Comparison of ENCODE assay signal across 8 cellular contexts in the genomic region with DNA sequence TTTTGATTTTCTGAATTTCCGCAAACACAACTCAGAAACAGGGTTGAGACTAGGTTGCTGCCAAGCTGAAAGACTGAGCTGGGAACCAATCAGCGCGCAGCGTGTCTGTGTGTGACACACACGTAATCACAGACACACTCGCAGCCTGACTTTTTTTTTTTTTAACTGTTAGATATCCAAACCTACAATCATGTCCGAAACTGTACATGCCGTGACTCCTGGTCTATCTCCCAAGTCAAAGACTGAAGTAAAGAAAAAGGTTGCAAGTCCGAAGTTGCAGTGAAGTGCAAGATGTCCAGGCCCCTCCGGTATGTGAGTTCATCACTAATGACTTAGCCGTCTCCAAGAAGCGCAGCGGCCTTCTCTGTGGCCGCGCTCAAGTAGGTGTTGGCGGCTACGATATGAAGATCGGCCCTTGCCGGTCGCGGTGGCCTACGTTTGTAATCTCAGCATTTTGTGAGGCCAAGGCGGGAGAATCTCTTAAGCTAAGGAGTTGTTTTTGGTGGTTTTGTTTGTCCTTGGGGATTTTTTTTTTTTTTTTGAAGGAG.
DNase-seq lines count a peak whose midpoint lies in the region; ATAC-seq and TF ChIP-seq lines count a peak whose summit lies in the region.

No MANE protein-coding gene starts in this region.

- H3K27ac ChIP-seq in HUES6 (ENCODE audit: low read depth, low read length) (peak overlapping the region; percentile 93), SK-N-SH (ENCODE audit: low read depth in 2 of 2, low read length in 1 of 2) (peak overlapping the region; percentile 87 to 94), urinary bladder (ENCODE audit: low read depth) (peak overlapping the region; percentile 58)

- peaks cover 41% of the 10 kb centered on the region for H3K79me2 ChIP-seq in SK-N-SH (ENCODE audit: insufficient read depth)

- H3K4me2 ChIP-seq in SK-N-SH: peak overlapping the region; percentile 91

- H3K9ac ChIP-seq in HUES6 (ENCODE audit: low read length) (peak overlapping the region; percentile 99), SK-N-SH (peak overlapping the region; percentile 97)

- POLR2A ChIA-PET in SK-N-SH (lab: Yijun Ruan, JAX): interaction anchor here (0.7 to 7.8 kb wide), 13 partner anchors 9 to 1629 kb away, joined by 3 to 247 read pairs (median 8); a partner anchor contains a TSS
- POLR2A ChIA-PET in activated naive CD8-positive, alpha-beta T cell treated with anti-CD3 and anti-CD28 coated beads, Interleukin-2, amount 10 ng/mL, durations not matched to agents 7 days and 5 days (lab: Charles Lee): interaction anchor here (0.7 to 20.9 kb wide), 25 partner anchors 8 to 1698 kb away, joined by 3 to 1314 read pairs (median 82); a partner anchor contains a TSS

- peak; percentile 38 for ATAC-seq in activated naive CD8-positive, alpha-beta T cell treated with anti-CD3 and anti-CD28 coated beads, Interleukin-2, amount 10 ng/mL, durations not matched to agents 7 days and 5 days (ENCODE audit: low read depth)

- CTCF ChIA-PET in SK-N-SH (lab: Yijun Ruan, JAX): interaction anchor here (2.0 kb wide), 1 partner anchor 20 kb away, joined by 4 read pairs; no protein-coding TSS in a partner anchor

- TF ChIP-seq CTCF in SK-N-SH (IDR thresholded peaks at IDR 0.05): no peak

- no peaks in the 10 kb centered on the region for H3K27me3 Mint-ChIP-seq in activated naive CD8-positive, alpha-beta T cell treated with anti-CD3 and anti-CD28 coated beads, Interleukin-2, amount 10 ng/mL, durations not matched to agents 7 days and 5 days

- H3K36me3 ChIP-seq in HUES6 (ENCODE audit: control insufficient read depth, insufficient read depth, low read length): no peaks in the 10 kb centered on the region
- H3K36me3 ChIP-seq in SK-N-SH (replicated peaks in 1 of 2; ENCODE audit: control insufficient read depth in 1 of 2, insufficient read depth in 2 of 2, low read length in 1 of 2): peaks cover 0 to 4% of the 10 kb centered on the region in 2 experiments
- no peaks in the 10 kb centered on the region for H3K36me3 ChIP-seq in urinary bladder (ENCODE audit: insufficient read depth)

- TF ChIP-seq EP300 in SK-N-SH (IDR thresholded peaks at IDR 0.05; ENCODE audit: borderline replicate concordance in 1 of 2, low read depth in 1 of 2, low read length in 1 of 2): no peak; a peak in 1 of 4 replicates

- TF ChIP-seq RAD21 in SK-N-SH (IDR thresholded peaks at IDR 0.05; ENCODE audit: low read length): no peak

- H3K4me3 ChIP-seq in HUES6 (ENCODE audit: low read depth, low read length) (peak overlapping the region; percentile 67), SK-N-SH (ENCODE audit: low read depth in 2 of 2, low read length in 1 of 2) (peak overlapping the region; percentile 84 to 96), urinary bladder (ENCODE audit: low read depth, low read length) (peak overlapping the region; percentile 49)

- H3K27me3 ChIP-seq in HUES6 (ENCODE audit: control insufficient read depth, insufficient read depth, low read length) (no peaks in the 10 kb centered on the region), SK-N-SH (ENCODE audit: insufficient read depth) (no peaks in the 10 kb centered on the region)

- WGBS in SK-N-SH (ENCODE audit: low lambda C conversion rate): 4% methylated on average over 21 of the region's 23 CpGs
- WGBS in urinary bladder: 10% methylated on average over 23 of the region's 23 CpGs

- peaks cover 42% of the 10 kb centered on the region for H3K4me1 Mint-ChIP-seq in activated naive CD8-positive, alpha-beta T cell treated with anti-CD3 and anti-CD28 coated beads, Interleukin-2, amount 10 ng/mL, durations not matched to agents 7 days and 5 days

- H4K20me1 ChIP-seq in SK-N-SH (ENCODE audit: insufficient read depth): peaks cover 5% of the 10 kb centered on the region; the same call in 1 of the 2 replicates

- H3K27ac Mint-ChIP-seq in activated naive CD8-positive, alpha-beta T cell treated with anti-CD3 and anti-CD28 coated beads, Interleukin-2, amount 10 ng/mL, durations not matched to agents 7 days and 5 days: peak overlapping the region; percentile 96

- H3K9me2 ChIP-seq in SK-N-SH: no peaks in the 10 kb centered on the region

- H3K9me3 ChIP-seq in HUES6 (ENCODE audit: control insufficient read depth, insufficient read depth, low read depth, low read length): no peaks in the 10 kb centered on the region
- no peaks in the 10 kb centered on the region for H3K9me3 ChIP-seq in SK-N-SH

- peak overlapping the region; percentile 87 for H3K4me3 Mint-ChIP-seq in activated naive CD8-positive, alpha-beta T cell treated with anti-CD3 and anti-CD28 coated beads, Interleukin-2, amount 10 ng/mL, durations not matched to agents 7 days and 5 days

- peak overlapping the region; percentile 54 for H2AFZ ChIP-seq in SK-N-SH (ENCODE audit: low read depth)

- peaks cover 12% of the 10 kb centered on the region for H3K36me3 Mint-ChIP-seq in activated naive CD8-positive, alpha-beta T cell treated with anti-CD3 and anti-CD28 coated beads, Interleukin-2, amount 10 ng/mL, durations not matched to agents 7 days and 5 days

- peak; percentile 21 for DNase-seq in NCI-H2171 treated with DMSO at 0.1 percent for 48 hours (lab: John Stamatoyannopoulos, UW)
- no peak for DNase-seq in NCI-H2171 (lab: John Stamatoyannopoulos, UW)
- DNase-seq in SK-N-SH: peak; percentile 64
- DNase-seq in activated naive CD8-positive, alpha-beta T cell treated with anti-CD3 and anti-CD28 coated beads, Interleukin-2, amount 10 ng/mL, durations not matched to agents 7 days and 5 days: peak; percentile 72
- peak; percentile 88 for DNase-seq in glomerular visceral epithelial cell (ENCODE audit: extremely low spot score)
- DNase-seq in nucleus accumbens (lab: John Stamatoyannopoulos, UW): peak; percentile 15 to 96 (median 84)

- no peaks in the 10 kb centered on the region for H3K9me3 Mint-ChIP-seq in activated naive CD8-positive, alpha-beta T cell treated with anti-CD3 and anti-CD28 coated beads, Interleukin-2, amount 10 ng/mL, durations not matched to agents 7 days and 5 days

- H3K4me1 ChIP-seq in HUES6 (ENCODE audit: control insufficient read depth, insufficient read depth, low read length): peaks cover 6% of the 10 kb centered on the region; the same call in 1 of the 2 replicates
- peaks cover 12 to 14% of the 10 kb centered on the region in 2 experiments; a peak in 3 of 4 replicates for H3K4me1 ChIP-seq in SK-N-SH (ENCODE audit: control insufficient read depth in 1 of 2, insufficient read depth in 2 of 2, low read depth in 1 of 2, low read length in 1 of 2)
- H3K4me1 ChIP-seq in urinary bladder (ENCODE audit: insufficient read depth): no peaks in the 10 kb centered on the region

- H3F3A ChIP-seq in SK-N-SH (replicated peaks; ENCODE audit: insufficient read depth): peaks cover 52% of the 10 kb centered on the region

TF ChIP-seq in SK-N-SH, 30 proteins besides CTCF, POLR2A, EP300 and RAD21 (continues in another document):
- peak; percentile 87 for TF ChIP-seq RFX5 (IDR thresholded peaks at IDR 0.05; ENCODE audit: low read length)
- TF ChIP-seq, protein P1, sequence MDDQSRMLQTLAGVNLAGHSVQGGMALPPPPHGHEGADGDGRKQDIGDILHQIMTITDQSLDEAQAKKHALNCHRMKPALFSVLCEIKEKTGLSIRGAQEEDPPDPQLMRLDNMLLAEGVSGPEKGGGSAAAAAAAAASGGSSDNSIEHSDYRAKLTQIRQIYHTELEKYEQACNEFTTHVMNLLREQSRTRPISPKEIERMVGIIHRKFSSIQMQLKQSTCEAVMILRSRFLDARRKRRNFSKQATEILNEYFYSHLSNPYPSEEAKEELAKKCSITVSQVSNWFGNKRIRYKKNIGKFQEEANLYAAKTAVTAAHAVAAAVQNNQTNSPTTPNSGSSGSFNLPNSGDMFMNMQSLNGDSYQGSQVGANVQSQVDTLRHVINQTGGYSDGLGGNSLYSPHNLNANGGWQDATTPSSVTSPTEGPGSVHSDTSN (IDR thresholded peaks at IDR 0.05): peak; percentile 97
- TF ChIP-seq ELF1 (IDR thresholded peaks at IDR 0.05): peak; percentile 54; the same call in 1 of the 2 replicates
- peak; percentile 33; the same call in 1 of the 2 replicates for TF ChIP-seq IRF3 (IDR thresholded peaks at IDR 0.05; ENCODE audit: low read depth, low read length)
- TF ChIP-seq, protein P2, sequence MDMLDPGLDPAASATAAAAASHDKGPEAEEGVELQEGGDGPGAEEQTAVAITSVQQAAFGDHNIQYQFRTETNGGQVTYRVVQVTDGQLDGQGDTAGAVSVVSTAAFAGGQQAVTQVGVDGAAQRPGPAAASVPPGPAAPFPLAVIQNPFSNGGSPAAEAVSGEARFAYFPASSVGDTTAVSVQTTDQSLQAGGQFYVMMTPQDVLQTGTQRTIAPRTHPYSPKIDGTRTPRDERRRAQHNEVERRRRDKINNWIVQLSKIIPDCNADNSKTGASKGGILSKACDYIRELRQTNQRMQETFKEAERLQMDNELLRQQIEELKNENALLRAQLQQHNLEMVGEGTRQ (IDR thresholded peaks at IDR 0.05; ENCODE audit: borderline replicate concordance, low read depth, low read length): no peak
- peak; percentile 14; the same call in 1 of the 2 replicates for TF ChIP-seq JUND (IDR thresholded peaks at IDR 0.05)
- TF ChIP-seq ZBTB33 (IDR thresholded peaks at IDR 0.05; ENCODE audit: borderline replicate concordance, low read depth): peak; percentile 77; the same call in 1 of the 2 replicates
- no peak for TF ChIP-seq SMC3 (IDR thresholded peaks at IDR 0.05; ENCODE audit: low read depth, low read length)
